ENCODE assay signal across 32 cellular contexts in the genomic region with DNA sequence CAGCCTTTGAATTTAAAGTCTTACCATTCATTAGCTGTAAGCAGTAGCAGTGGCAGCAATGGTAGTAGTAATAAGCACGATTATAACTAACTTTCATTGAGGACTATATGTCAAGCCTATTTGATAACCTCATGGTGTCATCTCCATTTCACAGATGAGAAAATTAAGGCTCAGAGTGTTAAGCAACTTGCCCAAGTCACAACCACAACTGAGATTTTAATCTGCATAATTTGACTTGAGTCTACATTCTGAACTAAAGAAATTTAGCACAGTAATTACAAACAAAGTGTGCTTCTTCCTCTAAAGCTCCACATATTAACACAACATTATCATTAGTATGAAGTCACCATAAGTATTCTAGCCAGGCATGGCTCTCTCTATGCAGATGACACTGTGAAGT.
"Had no signal": no experiment of that assay in that cellular context is flagged by ENCODE, and none has a peak within 500 bp of the region (broad histone marks: within the 10 kb centered on the region; RNA-seq: fewer than 3 reads in every experiment).

No MANE protein-coding gene starts in this region.

- DNase-seq: activated B cell treated with CpG ODN at 0.5 μM for 24 hours; activated CD4-positive, alpha-beta memory T cell treated with anti-CD3 and anti-CD28 coated beads for 36 hours; activated CD4-positive, alpha-beta T cell treated with anti-CD3 and anti-CD28 coated beads for 4 hours; activated CD4-positive, alpha-beta T cell treated with anti-CD3 and anti-CD28 coated beads, Interleukin-2, amount 10 ng/mL, durations not matched to agents 24 days and 14 days; activated CD4-positive, alpha-beta T cell treated with anti-CD3 and anti-CD28 coated beads, Interleukin-2, amount 50 U/mL, for 1 hour; activated CD4-positive, alpha-beta T cell treated with anti-CD3 and anti-CD28 coated beads, Interleukin-2, amount 50 U/mL, for 4 hours; activated CD4-positive, CD25-positive, alpha-beta regulatory T cell treated with anti-CD3 and anti-CD28 coated beads, Interleukin-2, amount 50 U/mL, for 72 hours; activated CD8-positive, alpha-beta memory T cell treated with anti-CD3 and anti-CD28 coated beads, Interleukin-2, amount 50 U/mL, for 4 hours; activated CD8-positive, alpha-beta T cell treated with anti-CD3 and anti-CD28 coated beads for 36 hours; activated effector memory CD4-positive, alpha-beta T cell treated with anti-CD3 and anti-CD28 coated beads, Interleukin-2, amount 50 U/mL, for 16 hours; activated gamma-delta T cell treated with Interleukin-2 at 50 U/mL for 16 hours; activated naive CD4-positive, alpha-beta T cell; activated naive CD4-positive, alpha-beta T cell treated with anti-CD3 and anti-CD28 coated beads for 36 hours; activated naive CD4-positive, alpha-beta T cell treated with anti-CD3 and anti-CD28 coated beads, Interleukin-2, amount 50 U/mL, for 16 hours; activated naive CD8-positive, alpha-beta T cell treated with anti-CD3 and anti-CD28 coated beads for 36 hours; activated T-cell treated with anti-CD3 and anti-CD28 coated beads for 4 hours; activated T-cell treated with anti-CD3 and anti-CD28 coated beads, Interleukin-2, amount 50 U/mL, for 1 hour; activated T-cell treated with anti-CD3 and anti-CD28 coated beads, Interleukin-2, amount 50 U/mL, for 4 hours; activated T-cell treated with anti-CD3 and anti-CD28 coated beads, Interleukin-2, amount 50 U/mL, for 72 hours; adrenal gland; amniotic stem cell; aorta; body of pancreas; brain microvascular endothelial cell; central memory CD4-positive, alpha-beta T cell; T-helper 1 cell; T-helper 9 cell had no signal

- H3K27ac ChIP-seq: adrenal gland, body of pancreas, brain microvascular endothelial cell, VCaP had no signal

- ATAC-seq: activated CD8-positive, alpha-beta T cell treated with anti-CD3 and anti-CD28 coated beads for 36 hours; activated naive CD4-positive, alpha-beta T cell treated with anti-CD3 and anti-CD28 coated beads, Interleukin-2, amount 50 U/mL, for 72 hours; activated T-cell treated with anti-CD3 and anti-CD28 coated beads, Interleukin-2, amount 50 U/mL, for 4 hours; activated T-cell treated with anti-CD3 and anti-CD28 coated beads, Interleukin-2, amount 50 U/mL, for 72 hours; activated T-helper 17 cell treated with anti-CD3 and anti-CD28 coated beads, Interleukin-2, amount 50 U/mL, for 72 hours; body of pancreas had no signal

- H3K4me1 ChIP-seq: body of pancreas had no signal

- H3K4me3 ChIP-seq: adrenal gland, body of pancreas had no signal

- H3K36me3 ChIP-seq: brain microvascular endothelial cell had no signal

- H3K27me3 ChIP-seq: adrenal gland, body of pancreas, brain microvascular endothelial cell had no signal

- FAIRE-seq: astrocyte, TTC549 had no signal

- H3K9me3 ChIP-seq: adrenal gland, body of pancreas had no signal
